In genomic region chr12:124939428-124940142, GRCh38 we compare ENCODE assay signal across 8 cellular contexts. TPM values are rescaled to one million over a fixed set of nuclear protein-coding genes. Genes with fewer than 3 reads are reported as not detected.
DNase-seq lines count a peak whose midpoint lies in the region; ATAC-seq and TF ChIP-seq lines count a peak whose summit lies in the region.

No MANE protein-coding gene starts in this region.

- intact Hi-C loops in CD4-positive, alpha-beta memory T cell (cut with micrococcal nuclease), result loop anchor here (1.0 kb wide), 4 partner anchors 12 to 54 kb away; partner anchors contain the start of genes BRI3BP and UBC
- intact Hi-C loops in tibial artery (cut with DNase I; ENCODE audit: low total_unique reads), result loop anchor here (5.0 kb wide), 1 partner anchor 32 kb away; no protein-coding TSS in a partner anchor

- H3K4me1 Mint-ChIP-seq in CD4-positive, alpha-beta memory T cell, result peaks cover 0 to 9% (median 6%) of the 10 kb centered on the region in 4 donors
- H3K4me1 Mint-ChIP-seq in activated T-cell treated with anti-CD3 and anti-CD28 coated beads, Interleukin-2, amount 50 U/mL, for 24 hours (ENCODE audit: low read depth), result peaks cover 15% of the 10 kb centered on the region

- peak overlapping the region; percentile 73 to 82 for H3K4me3 ChIP-seq in CD4-positive, alpha-beta memory T cell (ENCODE audit: low read length in 2 of 2)
- peak overlapping the region; percentile 68 for H3K4me3 ChIP-seq in osteoblast (ENCODE audit: insufficient read depth, low read length)
- peak overlapping the region; percentile 50 to 56 for H3K4me3 ChIP-seq in tibial artery

- no peaks in the 10 kb centered on the region for H3K27me3 Mint-ChIP-seq in CD4-positive, alpha-beta memory T cell
- H3K27me3 Mint-ChIP-seq in activated T-cell treated with anti-CD3 and anti-CD28 coated beads, Interleukin-2, amount 50 U/mL, for 24 hours, result no peaks in the 10 kb centered on the region

- H3K4me2 ChIP-seq in osteoblast (ENCODE audit: insufficient read depth, low read length), result peak overlapping the region; percentile 88

- CTCF ChIA-PET in CD4-positive, alpha-beta memory T cell (lab: Charles Lee; ENCODE audit: partially characterized antibody), result interaction anchor here (0.8 to 16.8 kb wide), 11 partner anchors 8 to 75 kb away, joined by 3 to 898 read pairs (median 4); partner anchors contain the start of genes BRI3BP and UBC

- H3K4me3 Mint-ChIP-seq in CD4-positive, alpha-beta memory T cell, result no peak overlapping the region
- no peak overlapping the region for H3K4me3 Mint-ChIP-seq in activated T-cell treated with anti-CD3 and anti-CD28 coated beads, Interleukin-2, amount 50 U/mL, for 24 hours

- no peaks in the 10 kb centered on the region for H3K9me3 Mint-ChIP-seq in CD4-positive, alpha-beta memory T cell
- no peaks in the 10 kb centered on the region for H3K9me3 Mint-ChIP-seq in activated T-cell treated with anti-CD3 and anti-CD28 coated beads, Interleukin-2, amount 50 U/mL, for 24 hours

- POLR2A ChIA-PET in CD4-positive, alpha-beta memory T cell (lab: Charles Lee; ENCODE audit: partially characterized antibody), result interaction anchor here (0.8 to 14.8 kb wide), 14 partner anchors 9 to 473 kb away, joined by 3 to 836 read pairs (median 6); partner anchors contain the start of genes BRI3BP, DHX37, NCOR2 and UBC

- peaks cover 6% of the 10 kb centered on the region for H4K20me1 ChIP-seq in osteoblast (ENCODE audit: insufficient read depth, low read length)

- no peaks in the 10 kb centered on the region for H3K79me2 ChIP-seq in osteoblast (ENCODE audit: insufficient read depth, low read length)

- no peaks in the 10 kb centered on the region for H3K27me3 ChIP-seq in CD4-positive, alpha-beta memory T cell (ENCODE audit: insufficient read depth, low read length)
- no peaks in the 10 kb centered on the region for H3K27me3 ChIP-seq in foreskin keratinocyte
- no peaks in the 10 kb centered on the region for H3K27me3 ChIP-seq in osteoblast (ENCODE audit: insufficient read depth, low read length)
- no peaks in the 10 kb centered on the region for H3K27me3 ChIP-seq in tibial artery

- ATAC-seq in GM21576 (IDR thresholded peaks at IDR 0.05; ENCODE audit: unreplicated experiment) (peak; percentile 52), foreskin keratinocyte (peak; percentile 77)

- no peak for TF ChIP-seq CTCF in foreskin keratinocyte (conservative IDR thresholded peaks at IDR 0.05)
- no peak for TF ChIP-seq CTCF in osteoblast (IDR thresholded peaks at IDR 0.05; ENCODE audit: extremely low read depth, low read depth, low read length)
- TF ChIP-seq CTCF in tibial artery (IDR thresholded peaks at IDR 0.05), result no peak

- H3K4me1 ChIP-seq in CD4-positive, alpha-beta memory T cell (ENCODE audit: insufficient read depth, low read length), result peaks cover 30% of the 10 kb centered on the region
- peaks cover 9% of the 10 kb centered on the region for H3K4me1 ChIP-seq in foreskin keratinocyte
- H3K4me1 ChIP-seq in osteoblast (ENCODE audit: insufficient read depth, low read length), result peaks cover 33% of the 10 kb centered on the region
- peaks cover 0 to 25% (median 16%) of the 10 kb centered on the region in 4 donors for H3K4me1 ChIP-seq in tibial artery

- peaks cover 0 to 3% of the 10 kb centered on the region in 2 donors for H3K36me3 Mint-ChIP-seq in CD4-positive, alpha-beta memory T cell
- peaks cover 22% of the 10 kb centered on the region for H3K36me3 Mint-ChIP-seq in activated T-cell treated with anti-CD3 and anti-CD28 coated beads, Interleukin-2, amount 50 U/mL, for 24 hours (ENCODE audit: low read depth)

- H3K9me3 ChIP-seq in CD4-positive, alpha-beta memory T cell (ENCODE audit: control insufficient read depth in 1 of 2, low read length in 2 of 2), result no peaks in the 10 kb centered on the region
- H3K9me3 ChIP-seq in osteoblast (ENCODE audit: low read depth, low read length), result no peaks in the 10 kb centered on the region
- H3K9me3 ChIP-seq in tibial artery, result no peaks in the 10 kb centered on the region

- no peak overlapping the region for H2AFZ ChIP-seq in osteoblast (ENCODE audit: low read length)

- H3K27ac Mint-ChIP-seq in CD4-positive, alpha-beta memory T cell, result no peak overlapping the region
- H3K27ac Mint-ChIP-seq in activated T-cell treated with anti-CD3 and anti-CD28 coated beads, Interleukin-2, amount 50 U/mL, for 24 hours, result no peak overlapping the region

- H3K36me3 ChIP-seq in CD4-positive, alpha-beta memory T cell (ENCODE audit: insufficient read depth, low read length), result no peaks in the 10 kb centered on the region
- H3K36me3 ChIP-seq in osteoblast (ENCODE audit: insufficient read depth, low read length), result peaks cover 4% of the 10 kb centered on the region
- peaks cover 0 to 6% (median 5%) of the 10 kb centered on the region in 3 donors for H3K36me3 ChIP-seq in tibial artery

- H3K27ac ChIP-seq in CD4-positive, alpha-beta memory T cell (ENCODE audit: low read depth, low read length), result peak overlapping the region; percentile 54
- H3K27ac ChIP-seq in foreskin keratinocyte (peak overlapping the region; percentile 77), osteoblast (ENCODE audit: low read depth, low read length) (peak overlapping the region; percentile 89), tibial artery (peak overlapping the region; percentile 87 to 88)

- in situ Hi-C loops in KBM-7 (cut with MboI; ENCODE audit: low pct_unique_long_range_greater_than_20kb, low sequenced_read_pairs), result no loop called here

- peak; percentile 91 to 94 (median 92) for DNase-seq in CD4-positive, alpha-beta memory T cell
- DNase-seq in KBM-7 (peak; percentile 96), foreskin keratinocyte (peak; percentile 90 to 94), osteoblast (ENCODE audit: insufficient read length, low spot score, missing footprints) (peak; percentile 90), tibial artery (peak; percentile 82 to 92), MV-4-11 (lab: John Stamatoyannopoulos, UW) (no peak)
- DNase-seq in activated T-cell treated with anti-CD3 and anti-CD28 coated beads, Interleukin-2, amount 50 U/mL, for 24 hours, result peak; percentile 95

RNA-seq across cellular contexts. Expression of gene UBC, which starts 25.1 kb away (rescaled TPM):
- total RNA-seq in CD4-positive, alpha-beta memory T cell, result 100 to 1,000 TPM; 858 to 878 TPM
- 1,000 to 10,000 TPM in 1 of 2 donors, 100 to 1,000 TPM in 1; 853 to 1,668 TPM for polyA plus RNA-seq in CD4-positive, alpha-beta memory T cell
- 1,251 and 1,486 TPM in 2 replicates for total RNA-seq in foreskin keratinocyte
- polyA plus RNA-seq in foreskin keratinocyte, result 1,048 and 1,182 TPM in 2 replicates
- 1,904 and 1,975 TPM in 2 replicates for total RNA-seq in osteoblast

RNA-seq across cellular contexts. Expression of gene DHX37, which starts 49.3 kb away (rescaled TPM):
- 10 to 100 TPM; 26.8 to 27.2 TPM for total RNA-seq in CD4-positive, alpha-beta memory T cell
- 1 to 10 TPM; 1.1 to 3.6 TPM for polyA plus RNA-seq in CD4-positive, alpha-beta memory T cell
- total RNA-seq in foreskin keratinocyte, result 24.8 and 27.7 TPM in 2 replicates
- 13.9 and 15.7 TPM in 2 replicates for polyA plus RNA-seq in foreskin keratinocyte
- 14.1 and 16.6 TPM in 2 replicates for total RNA-seq in osteoblast

RNA-seq across cellular contexts. Expression of gene BRI3BP, which starts 53.9 kb away (rescaled TPM):
- 1 to 10 TPM; 8.9 to 9.5 TPM for total RNA-seq in CD4-positive, alpha-beta memory T cell
- 1 to 10 TPM; 1.7 to 4.2 TPM for polyA plus RNA-seq in CD4-positive, alpha-beta memory T cell
- total RNA-seq in foreskin keratinocyte (22.3 and 25.1 TPM in 2 replicates), osteoblast (2.1 and 2.2 TPM in 2 replicates)
- polyA plus RNA-seq in foreskin keratinocyte, result 7.7 and 9.5 TPM in 2 replicates
